ENCODE assay signal across 9 cellular contexts in genomic region chr2:190804182-190804795, GRCh38.
A peak's percentile ranks its signal among the peaks of the same experiment; 100 is the strongest.
DNase-seq lines count a peak whose midpoint lies in the region; ATAC-seq and TF ChIP-seq lines count a peak whose summit lies in the region.
"Had no signal": no experiment of that assay in that cellular context is flagged by ENCODE, and none has a peak within 500 bp of the region (broad histone marks: within the 10 kb centered on the region; RNA-seq: fewer than 3 reads in every experiment).

No MANE protein-coding gene starts in this region.

- no peaks in the 10 kb centered on the region for H3K36me3 Mint-ChIP-seq in Calu3 (ENCODE audit: insufficient read depth, unreplicated experiment)
- H3K36me3 Mint-ChIP-seq: activated naive CD4-positive, alpha-beta T cell treated with anti-CD3 and anti-CD28 coated beads, Interleukin-2, amount 50 U/mL, for 24 hours had no signal

- no peak overlapping the region for H2BK15ac ChIP-seq in neuronal stem cell (ENCODE audit: low read length)

- no peaks in the 10 kb centered on the region for H3K9me3 ChIP-seq in neuronal stem cell (replicated peaks in 1 of 2; ENCODE audit: control insufficient read depth in 2 of 2, insufficient read depth in 1 of 2, low read depth in 1 of 2, low read length in 2 of 2)

- peaks cover 0 to 2% (median 0%) of the 10 kb centered on the region in 3 experiments for H3K27me3 ChIP-seq in neuronal stem cell (ENCODE audit: control insufficient read depth in 3 of 3, insufficient read depth in 3 of 3, low read depth in 1 of 3, low read length in 3 of 3)

- H3K4me1 ChIP-seq in neuronal stem cell (ENCODE audit: control insufficient read depth in 2 of 2, insufficient read depth in 1 of 2, low read depth in 1 of 2, low read length in 2 of 2): peaks cover 0 to 2% of the 10 kb centered on the region in 2 donors

- no peak overlapping the region for H3K18ac ChIP-seq in neuronal stem cell (ENCODE audit: low read length)

- H3K4ac ChIP-seq in neuronal stem cell (ENCODE audit: low read length): no peak overlapping the region

- H3K9me3 Mint-ChIP-seq in Calu3 (ENCODE audit: low read depth, unreplicated experiment): no peaks in the 10 kb centered on the region
- H3K9me3 Mint-ChIP-seq: activated naive CD4-positive, alpha-beta T cell treated with anti-CD3 and anti-CD28 coated beads, Interleukin-2, amount 50 U/mL, for 24 hours had no signal

- H3K23ac ChIP-seq in neuronal stem cell (ENCODE audit: low read depth, low read length, poor library complexity): no peak overlapping the region

- no peak overlapping the region for H3K14ac ChIP-seq in neuronal stem cell (ENCODE audit: low read length)

- H3K27ac ChIP-seq in coronary artery (no peak overlapping the region), neuronal stem cell (replicated peaks; ENCODE audit: low read length) (no peak overlapping the region)

- peaks cover 45% of the 10 kb centered on the region for H3K4me1 Mint-ChIP-seq in Calu3 (ENCODE audit: low read depth, unreplicated experiment)

- H2BK120ac ChIP-seq in neuronal stem cell (ENCODE audit: low read depth, low read length): no peak overlapping the region

- H3K27ac Mint-ChIP-seq in Calu3 (ENCODE audit: unreplicated experiment): no peak overlapping the region

- H3K4me3 ChIP-seq in coronary artery (no peak overlapping the region), neuronal stem cell (ENCODE audit: low read length in 2 of 2) (no peak overlapping the region)

- H4K91ac ChIP-seq in neuronal stem cell (ENCODE audit: low read depth, low read length, poor library complexity): no peak overlapping the region

- no CpG with 5 or more reads among the region's 5 CpGs for WGBS in neuronal stem cell (ENCODE audit: extremely low coverage in 2 of 2, insufficient read length in 2 of 2, insufficient replicate concordance in 1 of 2), 2 donors

- no peaks in the 10 kb centered on the region for H3K36me3 ChIP-seq in neuronal stem cell (replicated peaks in 1 of 2; ENCODE audit: control insufficient read depth in 2 of 2, insufficient read depth in 2 of 2, low read length in 2 of 2)

- ATAC-seq in GM18870 (IDR thresholded peaks at IDR 0.05; ENCODE audit: unreplicated experiment): no peak
- no peak for ATAC-seq in HG02588 (IDR thresholded peaks at IDR 0.05; ENCODE audit: unreplicated experiment)

- no peak overlapping the region for H2AK5ac ChIP-seq in neuronal stem cell (ENCODE audit: low read depth, low read length)

- H3K79me1 ChIP-seq in neuronal stem cell (ENCODE audit: low read depth, low read length): no peaks in the 10 kb centered on the region

- TF ChIP-seq CTCF in Calu3 (IDR thresholded peaks at IDR 0.05; ENCODE audit: unreplicated experiment): peak; percentile 55
- peak; percentile 56 for TF ChIP-seq CTCF in LNCAP (IDR thresholded peaks at IDR 0.05)
- peak; percentile 38 for TF ChIP-seq CTCF in coronary artery (IDR thresholded peaks at IDR 0.05)

- no peak overlapping the region for H4K8ac ChIP-seq in neuronal stem cell (ENCODE audit: low read depth, low read length)

- no peak overlapping the region for H2BK12ac ChIP-seq in neuronal stem cell (ENCODE audit: low read length)

- no peaks in the 10 kb centered on the region for H3K27me3 Mint-ChIP-seq in Calu3 (ENCODE audit: unreplicated experiment)
- H3K27me3 Mint-ChIP-seq: activated naive CD4-positive, alpha-beta T cell treated with anti-CD3 and anti-CD28 coated beads, Interleukin-2, amount 50 U/mL, for 24 hours had no signal

- CTCF ChIA-PET in Calu3 (lab: Charles Lee): interaction anchor here (0.6 to 1.4 kb wide), 4 partner anchors 124 to 460 kb away, joined by 3 to 9 read pairs (median 5); no protein-coding TSS in a partner anchor

- no TSS peak for BruUV-seq in Calu3 (replicated peaks; lab: Mats Ljungman, UMichigan)

- no peak overlapping the region for H2AFZ ChIP-seq in neuronal stem cell (ENCODE audit: low read length)

- intact Hi-C loops in Calu3 (cut with micrococcal nuclease; ENCODE audit: unreplicated experiment): loop anchor here (1.0 to 10.0 kb wide), 6 partner anchors 23 to 717 kb away; no protein-coding TSS in a partner anchor

- no peak overlapping the region for H3K9ac ChIP-seq in neuronal stem cell (ENCODE audit: low read depth, low read length, poor library complexity)

- no peak overlapping the region for H3K4me3 Mint-ChIP-seq in Calu3 (ENCODE audit: low read depth, unreplicated experiment)
- H3K4me3 Mint-ChIP-seq: activated naive CD4-positive, alpha-beta T cell treated with anti-CD3 and anti-CD28 coated beads, Interleukin-2, amount 50 U/mL, for 24 hours had no signal

- no peak overlapping the region for H3K4me2 ChIP-seq in neuronal stem cell (ENCODE audit: insufficient read depth, low read length, poor library complexity, severe bottlenecking)

- DNase-seq in Calu3: peak; percentile 32
- no peak for DNase-seq in coronary artery (ENCODE audit: low spot score)
- peak; percentile 8 for DNase-seq in neuronal stem cell (ENCODE audit: low spot score)
- DNase-seq in NCI-H146 (lab: John Stamatoyannopoulos, UW): no peak
- DNase-seq in GOT3 (lab: John Stamatoyannopoulos, UW): no peak

- H2BK5ac ChIP-seq in neuronal stem cell (ENCODE audit: low read length): no peak overlapping the region

Comparison
In these comparisons a context has a peak if more than half of its experiments do, and no peak if none do; other contexts are left out.
1. DNase-seq: peak in Calu3 (single experiment) and neuronal stem cell (single experiment); none in coronary artery (single experiment), NCI-H146 (single experiment) and GOT3 (single experiment).
2. Peak in every context shown above with its lines, with median percentiles within 50 percentile points of each other: CTCF ChIP-seq.